12 cellular contexts compared by ENCODE assay signal in genomic region chr3:125148836-125149235, GRCh38.
A peak's percentile ranks its signal among the peaks of the same experiment; 100 is the strongest.
DNase-seq lines count a peak whose midpoint lies in the region; ATAC-seq, FAIRE-seq and TF ChIP-seq lines count a peak whose summit lies in the region.
"Had no signal": no experiment of that assay in that cellular context is flagged by ENCODE, and none has a peak within 500 bp of the region (broad histone marks: within the 10 kb centered on the region; RNA-seq: fewer than 3 reads in every experiment).

No MANE protein-coding gene starts in this region.

- H4K8ac ChIP-seq in trophoblast cell (ENCODE audit: low read depth, low read length) = no peak overlapping the region

- no peak for ATAC-seq in CD8-positive, alpha-beta T cell
- ATAC-seq in HG03342 (IDR thresholded peaks at IDR 0.05; ENCODE audit: unreplicated experiment) = no peak

- peak overlapping the region; percentile 46 for H2BK120ac ChIP-seq in trophoblast cell (ENCODE audit: insufficient read depth, low read length, poor library complexity)

- no peak for DNase-seq in CD8-positive, alpha-beta T cell
- DNase-seq in Peyer's patch = peak in 2 of 3 donors; percentile 43 to 79
- DNase-seq in germinal center (ENCODE audit: low spot score) = peak; percentile 74
- DNase-seq in trophoblast cell = peak; percentile 66
- no peak for DNase-seq in NK-92 treated with Interleukin-12 subunit alpha and Interleukin-12 subunit beta, amount 100 ng/mL, for 24 hours (lab: John Stamatoyannopoulos, UW)
- DNase-seq in SIG-M5 (lab: John Stamatoyannopoulos, UW) = no peak
- no peak for DNase-seq in D721Med (ENCODE audit: insufficient read length, low spot score)
- DNase-seq: GOT3, NCI-H1694 had no signal

- H2BK12ac ChIP-seq in trophoblast cell (ENCODE audit: low read length) = peak overlapping the region; percentile 51

- no peak overlapping the region for H3K23ac ChIP-seq in trophoblast cell (ENCODE audit: low read length)

- H3K36me3 Mint-ChIP-seq in CD8-positive, alpha-beta T cell = no peaks in the 10 kb centered on the region

- H2BK5ac ChIP-seq in trophoblast cell (ENCODE audit: low read depth, low read length, poor library complexity) = no peak overlapping the region

- H3K79me1 ChIP-seq in trophoblast cell (ENCODE audit: low read length) = peaks cover 16% of the 10 kb centered on the region

- intact Hi-C loops in CD8-positive, alpha-beta T cell (cut with DNase I, micrococcal nuclease) = no loop called here

- no peak overlapping the region for H3K9ac ChIP-seq in trophoblast cell (ENCODE audit: low read length)

- peak overlapping the region; percentile 52 for H3K18ac ChIP-seq in trophoblast cell (ENCODE audit: low read length)

- peak overlapping the region; percentile 60 for H4K91ac ChIP-seq in trophoblast cell (ENCODE audit: low read depth, low read length)

- H3K27me3 ChIP-seq in CD8-positive, alpha-beta T cell (ENCODE audit: insufficient read depth, low read length) = no peaks in the 10 kb centered on the region
- no peaks in the 10 kb centered on the region for H3K27me3 ChIP-seq in Peyer's patch
- H3K27me3 ChIP-seq in trophoblast cell (ENCODE audit: insufficient read depth, low read length) = no peaks in the 10 kb centered on the region

- no peak overlapping the region for H4K12ac ChIP-seq in trophoblast cell (ENCODE audit: low read depth, low read length)

- peak overlapping the region; percentile 53 for H3K4me3 Mint-ChIP-seq in CD8-positive, alpha-beta T cell
- H3K4me3 Mint-ChIP-seq: neural crest cell had no signal

- TF ChIP-seq CTCF in CD8-positive, alpha-beta T cell (IDR thresholded peaks at IDR 0.05) = no peak
- TF ChIP-seq CTCF in Peyer's patch (IDR thresholded peaks at IDR 0.05) (no peak), D721Med (IDR thresholded peaks at IDR 0.05; ENCODE audit: insufficient read depth, missing control alignments) (no peak)

- H3K36me3 ChIP-seq in CD8-positive, alpha-beta T cell (ENCODE audit: insufficient read depth, low read length) = no peaks in the 10 kb centered on the region
- H3K36me3 ChIP-seq in Peyer's patch (no peaks in the 10 kb centered on the region), trophoblast cell (ENCODE audit: control insufficient read depth in 1 of 2, insufficient read depth in 2 of 2, low read length in 2 of 2) (no peaks in the 10 kb centered on the region)

- H3K4me2 ChIP-seq in trophoblast cell (ENCODE audit: low read length) = no peak overlapping the region

- H3K9me3 Mint-ChIP-seq in CD8-positive, alpha-beta T cell = no peaks in the 10 kb centered on the region
- H3K9me3 Mint-ChIP-seq: neural crest cell had no signal

- peak overlapping the region; percentile 34 for H3K14ac ChIP-seq in trophoblast cell (ENCODE audit: low read length)

- no peak for FAIRE-seq in D721Med (lab: Jason Lieb, UNC)

- WGBS in trophoblast cell (ENCODE audit: extremely low coverage, insufficient coverage, insufficient read length) = no CpG with 5 or more reads among the region's 17 CpGs

- H3K4me3 ChIP-seq in CD8-positive, alpha-beta T cell (ENCODE audit: low read depth, low read length) = no peak overlapping the region
- H3K4me3 ChIP-seq in Peyer's patch (no peak overlapping the region), trophoblast cell (ENCODE audit: low read depth, low read length) (no peak overlapping the region)

- H3K4ac ChIP-seq in trophoblast cell (ENCODE audit: low read depth, low read length) = no peak overlapping the region

- TF ChIP-seq POLR2A in Peyer's patch (IDR thresholded peaks at IDR 0.05) = no peak

- H2AFZ ChIP-seq in trophoblast cell (ENCODE audit: insufficient read depth, low read length, poor library complexity) = peak overlapping the region; percentile 35

- no peak overlapping the region for H3K27ac ChIP-seq in CD8-positive, alpha-beta T cell (ENCODE audit: low read depth, low read length)
- H3K27ac ChIP-seq in Peyer's patch = peak overlapping the region in 1 of 4 donors; percentile 52
- H3K27ac ChIP-seq in trophoblast cell (ENCODE audit: low read depth, low read length) = no peak overlapping the region
- H3K27ac ChIP-seq: HL-60 had no signal

- peaks cover 31% of the 10 kb centered on the region for H3K4me1 Mint-ChIP-seq in CD8-positive, alpha-beta T cell (ENCODE audit: low read depth)

- POLR2A ChIA-PET in CD8-positive, alpha-beta T cell (lab: Charles Lee) = interaction anchor here (0.9 kb wide), 1 partner anchor 96 kb away, joined by 3 read pairs; no protein-coding TSS in a partner anchor

- H3K27me3 Mint-ChIP-seq in CD8-positive, alpha-beta T cell (ENCODE audit: low read depth) = no peaks in the 10 kb centered on the region

- CTCF ChIA-PET in CD8-positive, alpha-beta T cell (lab: Charles Lee) = interaction anchor here (1.7 kb wide), 1 partner anchor 153 kb away, joined by 5 read pairs; no protein-coding TSS in a partner anchor

- peak overlapping the region; percentile 64 for H2AK5ac ChIP-seq in trophoblast cell (ENCODE audit: low read length)

- H3K27ac Mint-ChIP-seq in CD8-positive, alpha-beta T cell = no peak overlapping the region

- H3K4me1 ChIP-seq in CD8-positive, alpha-beta T cell (ENCODE audit: insufficient read depth, low read length) = peaks cover 11% of the 10 kb centered on the region
- H3K4me1 ChIP-seq in Peyer's patch = peaks cover 0 to 9% (median 4%) of the 10 kb centered on the region in 4 donors
- peaks cover 9 to 11% of the 10 kb centered on the region in 2 experiments for H3K4me1 ChIP-seq in trophoblast cell (ENCODE audit: control insufficient read depth in 1 of 2, insufficient read depth in 2 of 2, low read length in 2 of 2)

- no peaks in the 10 kb centered on the region for H3K79me2 ChIP-seq in trophoblast cell (ENCODE audit: control insufficient read depth, insufficient read depth, low read length, poor library complexity)

- H3K9me3 ChIP-seq in CD8-positive, alpha-beta T cell (ENCODE audit: low read length) = no peaks in the 10 kb centered on the region
- H3K9me3 ChIP-seq in Peyer's patch = no peaks in the 10 kb centered on the region
- H3K9me3 ChIP-seq in trophoblast cell (ENCODE audit: insufficient read depth, low read depth, low read length) = peaks cover 6% of the 10 kb centered on the region

Comparison
In these comparisons a context has a peak if more than half of its experiments do, and no peak if none do; other contexts are left out.
1. DNase-seq: peak in Peyer's patch (2 of 3), germinal center (single experiment) and trophoblast cell (2 of 2); none in CD8-positive, alpha-beta T cell (0 of 7), NK-92 treated with Interleukin-12 subunit alpha and Interleukin-12 subunit beta, amount 100 ng/mL, for 24 hours (single experiment), SIG-M5 (single experiment) and D721Med (single experiment).